8 cellular contexts compared by ENCODE assay signal in genomic region chr9:93097496-93098205, GRCh38. TPM values are rescaled to one million over a fixed set of nuclear protein-coding genes. Genes with fewer than 3 reads are reported as not detected.
A peak's percentile ranks its signal among the peaks of the same experiment; 100 is the strongest.
DNase-seq lines count a peak whose midpoint lies in the region; ATAC-seq, FAIRE-seq and TF ChIP-seq lines count a peak whose summit lies in the region.

No MANE protein-coding gene starts in this region.

- H3K27ac ChIP-seq in HL-60 (replicated peaks) (peak overlapping the region; percentile 60), keratinocyte (ENCODE audit: control insufficient read depth, insufficient read depth, low read length) (no peak overlapping the region), spleen (peak overlapping the region in 7 of 8 donors; percentile 93 to 99 (median 97))

- no peak for ATAC-seq in activated naive CD8-positive, alpha-beta T cell treated with anti-CD3 and anti-CD28 coated beads, Interleukin-2, amount 50 U/mL, for 24 hours
- no peak for ATAC-seq in GM21576 (IDR thresholded peaks at IDR 0.05; ENCODE audit: unreplicated experiment)
- ATAC-seq in GM18907 (IDR thresholded peaks at IDR 0.05; ENCODE audit: unreplicated experiment), result no peak

- H3K4me3 Mint-ChIP-seq in activated naive CD8-positive, alpha-beta T cell treated with anti-CD3 and anti-CD28 coated beads, Interleukin-2, amount 50 U/mL, for 24 hours, result peak overlapping the region; percentile 84

- intact Hi-C loops in spleen (cut with DNase I; ENCODE audit: low total_unique reads), result loop anchor here (10.0 kb wide), 1 partner anchor 93 kb away; no protein-coding TSS in a partner anchor

- H3K9me3 ChIP-seq in keratinocyte (ENCODE audit: control insufficient read depth, low read depth, low read length) (no peaks in the 10 kb centered on the region), spleen (no peaks in the 10 kb centered on the region)

- peaks cover 5% of the 10 kb centered on the region for H3K9me3 Mint-ChIP-seq in activated naive CD8-positive, alpha-beta T cell treated with anti-CD3 and anti-CD28 coated beads, Interleukin-2, amount 50 U/mL, for 24 hours

- H3K9ac ChIP-seq in keratinocyte (ENCODE audit: control insufficient read depth, extremely low read depth, insufficient read depth, low read length), result peak overlapping the region; percentile 82

- H3K9me1 ChIP-seq in keratinocyte (ENCODE audit: control insufficient read depth, extremely low read depth, insufficient read depth, low read length), result peaks cover 4% of the 10 kb centered on the region

- H3K4me3 ChIP-seq in HL-60 (replicated peaks; ENCODE audit: insufficient read depth, low read length) (peak overlapping the region; percentile 86), keratinocyte (ENCODE audit: control insufficient read depth in 2 of 3, extremely low read depth in 1 of 3, insufficient read depth in 2 of 3, low read depth in 1 of 3, low read length in 3 of 3) (peak overlapping the region in 2 of 3 experiments; percentile 72 to 85), spleen (peak overlapping the region in 7 of 8 donors; percentile 83 to 99 (median 94))

- H3K27me3 ChIP-seq in HL-60 (ENCODE audit: insufficient read depth, poor library complexity, severe bottlenecking) (no peaks in the 10 kb centered on the region), keratinocyte (ENCODE audit: control insufficient read depth, extremely low read depth, insufficient read depth, low read length) (no peaks in the 10 kb centered on the region), spleen (replicated peaks in 1 of 7) (no peaks in the 10 kb centered on the region)

- TF ChIP-seq CTCF in HL-60 (IDR thresholded peaks at IDR 0.05; ENCODE audit: insufficient read depth, low read length) (no peak), keratinocyte (optimal IDR thresholded peaks at IDR 0.05 in 1 of 3, IDR thresholded peaks at IDR 0.05 in 1 of 3, conservative IDR thresholded peaks at IDR 0.05 in 1 of 3; ENCODE audit: extremely low read depth in 1 of 3, insufficient read depth in 2 of 3, low read length in 3 of 3) (no peak), spleen (IDR thresholded peaks at IDR 0.05 in 8 of 11, conservative IDR thresholded peaks at IDR 0.05 in 3 of 11) (no peak)

- WGBS in spleen, 5 donors, result 49 to 68% (median 66%) methylated on average over 4 to 11 of the region's 11 CpGs

- peaks cover 66% of the 10 kb centered on the region for H3K4me1 Mint-ChIP-seq in activated naive CD8-positive, alpha-beta T cell treated with anti-CD3 and anti-CD28 coated beads, Interleukin-2, amount 50 U/mL, for 24 hours

- no peak overlapping the region for H2AFZ ChIP-seq in keratinocyte (ENCODE audit: control insufficient read depth, low read length)

- no peaks in the 10 kb centered on the region for H3K27me3 Mint-ChIP-seq in activated naive CD8-positive, alpha-beta T cell treated with anti-CD3 and anti-CD28 coated beads, Interleukin-2, amount 50 U/mL, for 24 hours

- no peaks in the 10 kb centered on the region for H3K36me3 ChIP-seq in keratinocyte (ENCODE audit: control insufficient read depth in 2 of 2, extremely low read depth in 1 of 2, insufficient read depth in 2 of 2, low read length in 2 of 2)
- H3K36me3 ChIP-seq in spleen, result no peaks in the 10 kb centered on the region

- peak overlapping the region; percentile 78 for H3K27ac Mint-ChIP-seq in activated naive CD8-positive, alpha-beta T cell treated with anti-CD3 and anti-CD28 coated beads, Interleukin-2, amount 50 U/mL, for 24 hours

- H3K4me2 ChIP-seq in keratinocyte (ENCODE audit: control insufficient read depth, extremely low read depth, insufficient read depth, low read depth, low read length), result peak overlapping the region; percentile 74

- H4K20me1 ChIP-seq in keratinocyte (ENCODE audit: control insufficient read depth, extremely low read depth, insufficient read depth, low read length), result peaks cover 7% of the 10 kb centered on the region

- dilution Hi-C loops in keratinocyte (cut with MboI; ENCODE audit: extremely low pct_ligation_motif_present, low sequenced_read_pairs), result no loop called here

- H3K79me2 ChIP-seq in keratinocyte (ENCODE audit: control insufficient read depth, insufficient read depth, low read length), result peaks cover 33% of the 10 kb centered on the region

- no peak for FAIRE-seq in keratinocyte (lab: Jason Lieb, UNC)

- DNase-seq in HL-60 (ENCODE audit: low read depth in 1 of 2, low spot score in 1 of 2) (no peak), keratinocyte (ENCODE audit: low read depth, low spot score) (no peak), spleen (peak; percentile 86), NCI-H1436 treated with DMSO at 0.1 percent for 48 hours (lab: John Stamatoyannopoulos, UW) (no peak), NOMO-1 treated with dmso at 0.1 percent for 144 hours (lab: John Stamatoyannopoulos, UW; ENCODE audit: unreplicated experiment) (no peak)
- DNase-seq in activated naive CD8-positive, alpha-beta T cell treated with anti-CD3 and anti-CD28 coated beads, Interleukin-2, amount 50 U/mL, for 24 hours, result no peak

- H3K4me1 ChIP-seq in keratinocyte (ENCODE audit: control insufficient read depth, extremely low read depth, insufficient read depth, low read length) (peaks cover 36% of the 10 kb centered on the region), spleen (peaks cover 57 to 89% (median 71%) of the 10 kb centered on the region in 6 donors)

- H3K36me3 Mint-ChIP-seq in activated naive CD8-positive, alpha-beta T cell treated with anti-CD3 and anti-CD28 coated beads, Interleukin-2, amount 50 U/mL, for 24 hours (ENCODE audit: low read depth), result peaks cover 10% of the 10 kb centered on the region

- TF ChIP-seq POLR2A in spleen (IDR thresholded peaks at IDR 0.05), result no peak

RNA-seq across cellular contexts. Expression of gene CARD19, which starts 1.6 kb away (rescaled TPM):
- polyA plus RNA-seq in keratinocyte (30.8 to 67.4 TPM (median 36.7 TPM) in 3 replicates), spleen (10 to 100 TPM; 21.7 to 38.9 (median 23.0) TPM)
- 2.9 TPM for polyA plus RNA-seq in keratinocyte (2011; ENCODE audit: low read depth)
- 23.3 and 66.3 TPM in 2 replicates for polyA plus RNA-seq in keratinocyte (2011; cell fraction: cytosol; rRNA removed)
- 37.0 and 49.3 TPM in 2 replicates for polyA plus RNA-seq in keratinocyte (2011; cell fraction: nucleus; rRNA removed)
- 17.6 and 45.3 TPM in 2 replicates for polyA plus RNA-seq in keratinocyte (2012; ENCODE audit: low replicate concordance)
- polyA minus RNA-seq in keratinocyte, result 12.3 to 46.8 TPM (median 18.6 TPM) in 3 replicates
- polyA minus RNA-seq in keratinocyte (2011; cell fraction: cytosol; rRNA and poly(A)+ RNA removed), result 59.5 TPM
- polyA minus RNA-seq in keratinocyte (2011; cell fraction: nucleus; rRNA and poly(A)+ RNA removed), result 14.5 and 15.4 TPM in 2 replicates
- 10 to 100 TPM; 32.8 to 78.8 (median 44.6) TPM for total RNA-seq in spleen

RNA-seq across cellular contexts. Expression of gene NINJ1, which starts 36.4 kb away (rescaled TPM):
- polyA plus RNA-seq in keratinocyte, result 7.4 to 16.5 TPM (median 7.7 TPM) in 3 replicates
- 4.7 TPM for polyA plus RNA-seq in keratinocyte (2011; ENCODE audit: low read depth)
- polyA plus RNA-seq in keratinocyte (2011; cell fraction: cytosol; rRNA removed), result 13.2 and 23.7 TPM in 2 replicates
- 6.6 and 10.2 TPM in 2 replicates for polyA plus RNA-seq in keratinocyte (2011; cell fraction: nucleus; rRNA removed)
- 15.1 and 22.9 TPM in 2 replicates for polyA plus RNA-seq in keratinocyte (2012; ENCODE audit: low replicate concordance)
- polyA minus RNA-seq in keratinocyte, result 6.7 to 25.6 TPM (median 13.6 TPM) in 3 replicates
- 17.1 TPM for polyA minus RNA-seq in keratinocyte (2011; cell fraction: cytosol; rRNA and poly(A)+ RNA removed)
- 3.6 and 5.2 TPM in 2 replicates for polyA minus RNA-seq in keratinocyte (2011; cell fraction: nucleus; rRNA and poly(A)+ RNA removed)
- total RNA-seq in spleen, result 100 to 1,000 TPM in 6 of 7 donors, 10 to 100 TPM in 1; 75.0 to 142 (median 113) TPM
- polyA plus RNA-seq in spleen, result 10 to 100 TPM; 26.5 to 68.9 (median 50.4) TPM

RNA-seq across cellular contexts. Expression of gene SUSD3, which starts 39.1 kb away (rescaled TPM):
- polyA plus RNA-seq in keratinocyte (0.20 to 0.37 TPM in 2 of 3 replicates, not detected in the other), spleen (10 to 100 TPM; 50.4 to 68.8 (median 57.4) TPM)
- polyA plus RNA-seq in keratinocyte (2011; ENCODE audit: low read depth), result not detected
- polyA plus RNA-seq in keratinocyte (2011; cell fraction: cytosol; rRNA removed), result 0.18 and 0.19 TPM in 2 replicates
- polyA plus RNA-seq in keratinocyte (2011; cell fraction: nucleus; rRNA removed), result not detected in 2 replicates
- not detected in 2 replicates for polyA plus RNA-seq in keratinocyte (2012; ENCODE audit: low replicate concordance)
- polyA minus RNA-seq in keratinocyte, result 0.32 TPM in 1 of 3 replicates, not detected in the others
- polyA minus RNA-seq in keratinocyte (2011; cell fraction: cytosol; rRNA and poly(A)+ RNA removed), result not detected
- not detected in 2 replicates for polyA minus RNA-seq in keratinocyte (2011; cell fraction: nucleus; rRNA and poly(A)+ RNA removed)
- total RNA-seq in spleen, result 10 to 100 TPM; 27.6 to 54.8 (median 35.8) TPM

Comparison
In these comparisons a context has a peak if more than half of its experiments do, and no peak if none do; other contexts are left out.
1. RNA of gene SUSD3, which starts 39.1 kb away (polyA plus RNA-seq): 50.4 to 68.8 TPM in spleen; 0.18 to 0.37 TPM in keratinocyte; every median in the first group is over 10 times any median in the second.
2. Peak in every context shown above with its lines, with median percentiles within 50 percentile points of each other: H3K4me3 ChIP-seq.